In genomic region chr1:160627677-160628289, GRCh38 we compare ENCODE assay signal across 12 cellular contexts. TPM values are rescaled to one million over a fixed set of nuclear protein-coding genes. Genes with fewer than 3 reads are reported as not detected.
DNase-seq lines count a peak whose midpoint lies in the region; ATAC-seq, FAIRE-seq and TF ChIP-seq lines count a peak whose summit lies in the region.
"Not testable (repeated sequence)": the region's sequence is repeated elsewhere in the genome, so short reads cannot be mapped to it uniquely, and the experiment has no call there.
"Had no signal": no experiment of that assay in that cellular context is flagged by ENCODE, and none has a peak within 500 bp of the region (broad histone marks: within the 10 kb centered on the region; RNA-seq: fewer than 3 reads in every experiment).

No MANE protein-coding gene starts in this region.

- ATAC-seq in activated B cell treated with CpG ODN at 0.5 μM for 24 hours (ENCODE audit: low read depth); activated CD8-positive, alpha-beta T cell treated with anti-CD3 and anti-CD28 coated beads, Interleukin-2, amount 10 ng/mL, durations not matched to agents 7 days and 5 days; K562; stimulated activated effector memory CD8-positive, alpha-beta T cell treated with anti-CD3 and anti-CD28 coated beads, Interleukin-12 subunit alpha, Interleukin-12 subunit beta, amount 100 ng/mL, for 72 hours: not testable (repeated sequence)

- H2AFZ ChIP-seq in K562 (ENCODE audit: low read depth, low read length): not testable (repeated sequence)

- peaks cover 96% of the 10 kb centered on the region for H3K4me1 Mint-ChIP-seq in activated B cell treated with CpG ODN at 0.5 μM for 24 hours
- peaks cover 97% of the 10 kb centered on the region for H3K4me1 Mint-ChIP-seq in activated CD8-positive, alpha-beta T cell treated with anti-CD3 and anti-CD28 coated beads, Interleukin-2, amount 10 ng/mL, durations not matched to agents 7 days and 5 days (ENCODE audit: low read depth)
- H3K4me1 Mint-ChIP-seq in activated T-helper 2 cell treated with anti-CD3 and anti-CD28 coated beads, Interferon-gamma antibody, Interleukin-2, Interleukin-4, amounts not matched to agents 10 μg/mL and 5 μg/mL and 100 μg/mL, durations not matched to agents 14 hours and 24 hours and 36 hours (ENCODE audit: low read depth): peaks cover 94% of the 10 kb centered on the region
- H3K4me1 Mint-ChIP-seq in stimulated activated effector memory CD8-positive, alpha-beta T cell treated with anti-CD3 and anti-CD28 coated beads, Interleukin-12 subunit alpha, Interleukin-12 subunit beta, amount 100 ng/mL, for 72 hours: peaks cover 88% of the 10 kb centered on the region

- not testable (repeated sequence) for DNase-seq in activated B cell treated with CpG ODN at 0.5 μM for 24 hours; activated CD8-positive, alpha-beta T cell treated with anti-CD3 and anti-CD28 coated beads, Interleukin-2, amount 10 ng/mL, durations not matched to agents 7 days and 5 days; activated T-helper 2 cell treated with anti-CD3 and anti-CD28 coated beads, Interferon-gamma antibody, Interleukin-2, Interleukin-4, amounts not matched to agents 10 μg/mL and 5 μg/mL and 100 μg/mL, durations not matched to agents 14 hours and 24 hours and 36 hours (ENCODE audit: low spot score); K562 (ENCODE audit: extremely low read depth in 1 of 4, low spot score in 3 of 4)
- peak; percentile 61 for DNase-seq in stimulated activated CD4-positive, alpha-beta T cell treated with anti-CD3 and anti-CD28 coated beads, Interleukin-12 subunit alpha, Interleukin-12 subunit beta, amount 100 ng/mL, for 4 hours
- peak in 1 of 2 donors; percentile 79 for DNase-seq in stimulated activated effector memory CD8-positive, alpha-beta T cell treated with anti-CD3 and anti-CD28 coated beads, Interleukin-12 subunit alpha, Interleukin-12 subunit beta, amount 100 ng/mL, for 72 hours (ENCODE audit: low spot score in 2 of 2)

- CTCF ChIA-PET in activated B cell treated with CpG ODN at 0.5 μM for 24 hours (lab: Charles Lee): interaction anchor here (1.0 to 2.1 kb wide), 3 partner anchors 13 to 47 kb away, joined by 3 to 11 read pairs (median 3); partner anchors contain the start of gene SLAMF1
- CTCF ChIA-PET in activated CD8-positive, alpha-beta T cell treated with anti-CD3 and anti-CD28 coated beads, Interleukin-2, amount 10 ng/mL, durations not matched to agents 7 days and 5 days (lab: Charles Lee): interaction anchor here (0.8 to 7.5 kb wide), 12 partner anchors 9 to 83 kb away, joined by 3 to 76 read pairs (median 5); partner anchors contain the start of gene SLAMF1
- CTCF ChIA-PET in K562 (lab: Yijun Ruan, JAX; ENCODE audit: low intra/inter-chr PET ratio): not testable (repeated sequence)

- POLR2A ChIA-PET in activated B cell treated with CpG ODN at 0.5 μM for 24 hours (lab: Charles Lee): interaction anchor here (0.6 to 10.1 kb wide), 8 partner anchors 8 to 161 kb away, joined by 3 to 60 read pairs (median 4); partner anchors contain the start of gene SLAMF1
- POLR2A ChIA-PET in activated CD8-positive, alpha-beta T cell treated with anti-CD3 and anti-CD28 coated beads, Interleukin-2, amount 10 ng/mL, durations not matched to agents 7 days and 5 days (lab: Charles Lee): interaction anchor here (0.8 to 4.7 kb wide), 12 partner anchors 9 to 129 kb away, joined by 3 to 51 read pairs (median 6); partner anchors contain the start of gene SLAMF1
- POLR2A ChIA-PET in K562 (lab: Yijun Ruan, JAX): interaction anchor here (0.8 to 2.2 kb wide), 2 partner anchors 13 to 15 kb away, joined by 4 to 6 read pairs; no protein-coding TSS in a partner anchor

- not testable (repeated sequence) for BruUV-seq in K562 (replicated peaks; lab: Mats Ljungman, UMichigan)

- not testable (repeated sequence) for TF ChIP-seq CTCF in activated B cell treated with CpG ODN at 0.5 μM for 24 hours (IDR thresholded peaks at IDR 0.05); K562 (IDR thresholded peaks at IDR 0.05 in 2 of 3, conservative IDR thresholded peaks at IDR 0.05 in 1 of 3; ENCODE audit: insufficient read depth in 2 of 3, low read depth in 1 of 3, low read length in 3 of 3)

- H3K27me3 Mint-ChIP-seq in activated B cell treated with CpG ODN at 0.5 μM for 24 hours; activated CD8-positive, alpha-beta T cell treated with anti-CD3 and anti-CD28 coated beads, Interleukin-2, amount 10 ng/mL, durations not matched to agents 7 days and 5 days (ENCODE audit: low read depth); activated T-helper 2 cell treated with anti-CD3 and anti-CD28 coated beads, Interferon-gamma antibody, Interleukin-2, Interleukin-4, amounts not matched to agents 10 μg/mL and 5 μg/mL and 100 μg/mL, durations not matched to agents 14 hours and 24 hours and 36 hours (ENCODE audit: low read depth): not testable (repeated sequence)

- H3K36me3 Mint-ChIP-seq in activated B cell treated with CpG ODN at 0.5 μM for 24 hours (ENCODE audit: low read depth): peaks cover 84% of the 10 kb centered on the region
- peaks cover 89% of the 10 kb centered on the region for H3K36me3 Mint-ChIP-seq in activated CD8-positive, alpha-beta T cell treated with anti-CD3 and anti-CD28 coated beads, Interleukin-2, amount 10 ng/mL, durations not matched to agents 7 days and 5 days (ENCODE audit: low read depth)
- peaks cover 82% of the 10 kb centered on the region for H3K36me3 Mint-ChIP-seq in activated T-helper 2 cell treated with anti-CD3 and anti-CD28 coated beads, Interferon-gamma antibody, Interleukin-2, Interleukin-4, amounts not matched to agents 10 μg/mL and 5 μg/mL and 100 μg/mL, durations not matched to agents 14 hours and 24 hours and 36 hours (ENCODE audit: low read depth)
- peaks cover 100% of the 10 kb centered on the region for H3K36me3 Mint-ChIP-seq in stimulated activated effector memory CD8-positive, alpha-beta T cell treated with anti-CD3 and anti-CD28 coated beads, Interleukin-12 subunit alpha, Interleukin-12 subunit beta, amount 100 ng/mL, for 72 hours

- TF ChIP-seq RAD21 in K562 (CRISPR knock-in tag; conservative IDR thresholded peaks at IDR 0.05 in 1 of 2, IDR thresholded peaks at IDR 0.05 in 1 of 2): not testable (repeated sequence)

- not testable (repeated sequence) for H3K9ac ChIP-seq in BLaER1; K562 (ENCODE audit: insufficient read depth in 1 of 2, low read depth in 2 of 2, low read length in 2 of 2)

- peak overlapping the region; percentile 95 for H3K4me2 ChIP-seq in BLaER1
- not testable (repeated sequence) for H3K4me2 ChIP-seq in K562 (ENCODE audit: insufficient read depth, low read length)

- 85% methylated on average over 4 of the region's 4 CpGs for WGBS in K562 (ENCODE audit: insufficient coverage, low coverage, missing lambda C conversion rate)

- intact Hi-C loops in activated B cell treated with CpG ODN at 0.5 μM for 24 hours (cut with micrococcal nuclease) (loop anchor here (1.0 to 10.0 kb wide), 3 partner anchors 11 to 1613 kb away; partner anchors contain the start of gene SLAMF1), K562 (cut with micrococcal nuclease) (loop anchor here (5.0 to 10.0 kb wide), 2 partner anchors 40 to 137 kb away; no protein-coding TSS in a partner anchor)
- intact Hi-C loops in activated T-helper 2 cell treated with anti-CD3 and anti-CD28 coated beads, Interferon-gamma antibody, Interleukin-2, Interleukin-4, amounts not matched to agents 10 μg/mL and 5 μg/mL and 100 μg/mL, durations not matched to agents 14 hours and 24 hours and 36 hours (cut with micrococcal nuclease): loop anchor here (1.0 to 10.0 kb wide), 8 partner anchors 13 to 703 kb away; partner anchors contain the start of genes NIT1, PFDN2 and TAGLN2

- peaks cover 47% of the 10 kb centered on the region for H3K36me3 ChIP-seq in BLaER1
- not testable (repeated sequence) for H3K36me3 ChIP-seq in K562 (ENCODE audit: control insufficient read depth, insufficient read depth, low read length)

- not testable (repeated sequence) for FAIRE-seq in K562 (lab: Jason Lieb, UNC)

- in situ Hi-C loops in GM18951 (cut with MboI; ENCODE audit: low sequenced_read_pairs, unreplicated experiment); K562 (cut with MboI): not testable (repeated sequence)

- H3K9me3 Mint-ChIP-seq in activated B cell treated with CpG ODN at 0.5 μM for 24 hours; activated CD8-positive, alpha-beta T cell treated with anti-CD3 and anti-CD28 coated beads, Interleukin-2, amount 10 ng/mL, durations not matched to agents 7 days and 5 days (ENCODE audit: insufficient read depth); activated T-helper 2 cell treated with anti-CD3 and anti-CD28 coated beads, Interferon-gamma antibody, Interleukin-2, Interleukin-4, amounts not matched to agents 10 μg/mL and 5 μg/mL and 100 μg/mL, durations not matched to agents 14 hours and 24 hours and 36 hours; stimulated activated effector memory CD8-positive, alpha-beta T cell treated with anti-CD3 and anti-CD28 coated beads, Interleukin-12 subunit alpha, Interleukin-12 subunit beta, amount 100 ng/mL, for 72 hours: not testable (repeated sequence)

- H3K9me3 ChIP-seq in BLaER1; K562 (replicated peaks; ENCODE audit: control insufficient read depth, insufficient read depth, low read depth, low read length): not testable (repeated sequence)

- not testable (repeated sequence) for H3K9me1 ChIP-seq in K562 (ENCODE audit: control insufficient read depth, insufficient read depth, low read length)

- H3K4me3 ChIP-seq in BLaER1, K562: not testable (repeated sequence)

- not testable (repeated sequence) for H3K79me2 ChIP-seq in K562 (ENCODE audit: control insufficient read depth, insufficient read depth, low read length)

- peak overlapping the region; percentile 95 for H3K27ac ChIP-seq in BLaER1
- H3K27ac ChIP-seq in K562 (ENCODE audit: extremely low read depth, low read depth, low read length): not testable (repeated sequence)

- H3K27ac Mint-ChIP-seq in activated B cell treated with CpG ODN at 0.5 μM for 24 hours: peak overlapping the region; percentile 83
- H3K27ac Mint-ChIP-seq in activated CD8-positive, alpha-beta T cell treated with anti-CD3 and anti-CD28 coated beads, Interleukin-2, amount 10 ng/mL, durations not matched to agents 7 days and 5 days: peak overlapping the region; percentile 90
- H3K27ac Mint-ChIP-seq in activated T-helper 2 cell treated with anti-CD3 and anti-CD28 coated beads, Interferon-gamma antibody, Interleukin-2, Interleukin-4, amounts not matched to agents 10 μg/mL and 5 μg/mL and 100 μg/mL, durations not matched to agents 14 hours and 24 hours and 36 hours: peak overlapping the region; percentile 100
- H3K27ac Mint-ChIP-seq in stimulated activated effector memory CD8-positive, alpha-beta T cell treated with anti-CD3 and anti-CD28 coated beads, Interleukin-12 subunit alpha, Interleukin-12 subunit beta, amount 100 ng/mL, for 72 hours: peak overlapping the region; percentile 98

- H3K4me1 ChIP-seq in BLaER1 (peaks cover 95% of the 10 kb centered on the region), K562 (replicated peaks in 1 of 2; ENCODE audit: control insufficient read depth in 2 of 2, insufficient read depth in 2 of 2, low read length in 2 of 2) (peaks cover 15 to 52% of the 10 kb centered on the region in 2 experiments; a peak in 4 of 5 replicates)

- not testable (repeated sequence) for H4K20me1 ChIP-seq in BLaER1; K562 (replicated peaks; ENCODE audit: control insufficient read depth, insufficient read depth, low read length)

- TF ChIP-seq POLR2A in GM18951 (IDR thresholded peaks at IDR 0.05; ENCODE audit: extremely low read depth, insufficient read depth, insufficient read length): peak; percentile 31
- TF ChIP-seq POLR2A in K562 (conservative IDR thresholded peaks at IDR 0.05): not testable (repeated sequence)

- H3K4me3 Mint-ChIP-seq in activated B cell treated with CpG ODN at 0.5 μM for 24 hours: peak overlapping the region; percentile 50
- H3K4me3 Mint-ChIP-seq in activated CD8-positive, alpha-beta T cell treated with anti-CD3 and anti-CD28 coated beads, Interleukin-2, amount 10 ng/mL, durations not matched to agents 7 days and 5 days: peak overlapping the region; percentile 52
- H3K4me3 Mint-ChIP-seq in activated T-helper 2 cell treated with anti-CD3 and anti-CD28 coated beads, Interferon-gamma antibody, Interleukin-2, Interleukin-4, amounts not matched to agents 10 μg/mL and 5 μg/mL and 100 μg/mL, durations not matched to agents 14 hours and 24 hours and 36 hours (ENCODE audit: low read depth): peak overlapping the region; percentile 66
- H3K4me3 Mint-ChIP-seq in stimulated activated effector memory CD8-positive, alpha-beta T cell treated with anti-CD3 and anti-CD28 coated beads, Interleukin-12 subunit alpha, Interleukin-12 subunit beta, amount 100 ng/mL, for 72 hours: peak overlapping the region; percentile 76

- TF ChIP-seq EP300 in K562 (IDR thresholded peaks at IDR 0.05; ENCODE audit: low read length): not testable (repeated sequence)

- H3K27me3 ChIP-seq in BLaER1; K562 (ENCODE audit: control insufficient read depth in 2 of 2, insufficient read depth in 2 of 2, low read length in 2 of 2): not testable (repeated sequence)

RNA-seq across cellular contexts. Expression of gene SLAMF1, which starts 19.1 kb away (rescaled TPM):
- total RNA-seq in activated B cell treated with CpG ODN at 0.5 μM for 24 hours: 85.7 and 91.7 TPM in 2 replicates
- 10 to 100 TPM; 48.5 to 50.1 TPM for total RNA-seq in activated CD8-positive, alpha-beta T cell treated with anti-CD3 and anti-CD28 coated beads, Interleukin-2, amount 10 ng/mL, durations not matched to agents 7 days and 5 days
- 74.6 and 78.8 TPM in 2 replicates for total RNA-seq in activated T-helper 2 cell treated with anti-CD3 and anti-CD28 coated beads, Interferon-gamma antibody, Interleukin-2, Interleukin-4, amounts not matched to agents 10 μg/mL and 5 μg/mL and 100 μg/mL, durations not matched to agents 14 hours and 24 hours and 36 hours
- total RNA-seq in K562 (2011; cell fraction: chromatin; rRNA removed; ENCODE audit: low replicate concordance): not detected in 2 replicates
- not detected in 2 replicates for total RNA-seq in K562 (2011; cell fraction: nucleolus; rRNA removed)
- not detected in 2 replicates for total RNA-seq in K562 (2011; cell fraction: nucleoplasm; rRNA removed)
- total RNA-seq in K562 (2014; rRNA removed): not detected in 2 replicates
- not detected in 2 replicates for total RNA-seq in K562 (2014; rRNA removed; fragmentation: Illumina TruSeq; extraction: Trizol)
- total RNA-seq in K562 (2015; rRNA removed; fragmentation: Illumina TruSeq; extraction: Trizol): 0.04 and 0.15 TPM in 2 replicates
- 0.11 and 0.22 TPM in 2 replicates for total RNA-seq in K562 (2021)
- not detected in 2 replicates for polyA plus RNA-seq in K562 (2011; rRNA removed)
- polyA plus RNA-seq in K562 (2011; cell fraction: cytosol; rRNA removed): not detected in 2 replicates
- not detected in 2 replicates for polyA plus RNA-seq in K562 (2011; cell fraction: nucleus; rRNA removed)
- polyA plus RNA-seq in K562 (2012): 0.10 and 0.66 TPM in 2 replicates
- 0.08 TPM in 1 of 2 replicates, not detected in the other for polyA plus RNA-seq in K562 (2014; fragmentation: Illumina TruSeq; extraction: Trizol)
- under 1 TPM; 0.04 to 0.13 TPM for polyA plus RNA-seq in K562 (2014; fragmentation: Nextera tagmentation; extraction: Ambion mirVana)
- polyA plus RNA-seq in K562 (2014; rRNA removed): 0.17 TPM in 1 of 2 replicates, not detected in the other
- not detected in 2 replicates for polyA minus RNA-seq in K562 (2011; rRNA and poly(A)+ RNA removed)
- polyA minus RNA-seq in K562 (2011; cell fraction: cytosol; rRNA and poly(A)+ RNA removed): not detected in 2 replicates
- not detected in 2 replicates for polyA minus RNA-seq in K562 (2011; cell fraction: nucleus; rRNA and poly(A)+ RNA removed)
- total RNA-seq: foreskin keratinocyte, H4, IMR-90, M059J had no signal
- polyA plus RNA-seq: foreskin keratinocyte, IMR-90 had no signal

RNA-seq across cellular contexts. Expression of gene CD84, which starts 48.5 kb away (rescaled TPM):
- total RNA-seq in activated B cell treated with CpG ODN at 0.5 μM for 24 hours (57.5 and 65.5 TPM in 2 replicates), K562 (2014; rRNA removed) (0.82 and 1.4 TPM in 2 replicates), K562 (2014; rRNA removed; fragmentation: Illumina TruSeq; extraction: Trizol) (2.2 and 2.5 TPM in 2 replicates), K562 (2015; rRNA removed; fragmentation: Illumina TruSeq; extraction: Trizol) (6.8 TPM in 2 replicates), K562 (2021) (1.9 and 2.5 TPM in 2 replicates)
- 10 to 100 TPM; 14.0 to 15.4 TPM for total RNA-seq in activated CD8-positive, alpha-beta T cell treated with anti-CD3 and anti-CD28 coated beads, Interleukin-2, amount 10 ng/mL, durations not matched to agents 7 days and 5 days
- total RNA-seq in activated T-helper 2 cell treated with anti-CD3 and anti-CD28 coated beads, Interferon-gamma antibody, Interleukin-2, Interleukin-4, amounts not matched to agents 10 μg/mL and 5 μg/mL and 100 μg/mL, durations not matched to agents 14 hours and 24 hours and 36 hours: 14.1 and 14.9 TPM in 2 replicates
- 3.9 and 4.7 TPM in 2 replicates for total RNA-seq in K562 (2011; cell fraction: chromatin; rRNA removed; ENCODE audit: low replicate concordance)
- 1.5 and 2.4 TPM in 2 replicates for total RNA-seq in K562 (2011; cell fraction: nucleolus; rRNA removed)
- 2.9 and 3.3 TPM in 2 replicates for total RNA-seq in K562 (2011; cell fraction: nucleoplasm; rRNA removed)
- polyA plus RNA-seq in K562 (2011; rRNA removed) (2.0 and 7.3 TPM in 2 replicates), K562 (2014; fragmentation: Illumina TruSeq; extraction: Trizol) (3.1 and 3.5 TPM in 2 replicates), K562 (2014; fragmentation: Nextera tagmentation; extraction: Ambion mirVana) (1 to 10 TPM; 1.0 to 1.5 TPM), K562 (2014; rRNA removed) (1.6 and 1.8 TPM in 2 replicates)
- 0.37 and 4.0 TPM in 2 replicates for polyA plus RNA-seq in K562 (2011; cell fraction: cytosol; rRNA removed)
- 2.0 and 6.2 TPM in 2 replicates for polyA plus RNA-seq in K562 (2011; cell fraction: nucleus; rRNA removed)
- polyA plus RNA-seq in K562 (2012): 3.1 and 5.8 TPM in 2 replicates
- polyA minus RNA-seq in K562 (2011; rRNA and poly(A)+ RNA removed): 3.3 and 12.3 TPM in 2 replicates
- polyA minus RNA-seq in K562 (2011; cell fraction: cytosol; rRNA and poly(A)+ RNA removed): 0.48 and 1.8 TPM in 2 replicates
- 0.94 and 7.8 TPM in 2 replicates for polyA minus RNA-seq in K562 (2011; cell fraction: nucleus; rRNA and poly(A)+ RNA removed)
- total RNA-seq: foreskin keratinocyte, H4, IMR-90, M059J had no signal
- polyA plus RNA-seq: foreskin keratinocyte, IMR-90 had no signal

Comparison
In these comparisons a context has a peak if more than half of its experiments do, and no peak if none do; other contexts are left out.
1. RNA of gene SLAMF1, which starts 19.1 kb away (total RNA-seq): 85.7 to 91.7 TPM in activated B cell treated with CpG ODN at 0.5 μM for 24 hours, 74.6 to 78.8 TPM in activated T-helper 2 cell treated with anti-CD3 and anti-CD28 coated beads, Interferon-gamma antibody, Interleukin-2, Interleukin-4, amounts not matched to agents 10 μg/mL and 5 μg/mL and 100 μg/mL, durations not matched to agents 14 hours and 24 hours and 36 hours and 48.5 to 50.1 TPM in activated CD8-positive, alpha-beta T cell treated with anti-CD3 and anti-CD28 coated beads, Interleukin-2, amount 10 ng/mL, durations not matched to agents 7 days and 5 days; 0.04 to 0.22 TPM in K562; every median in the first group is over 10 times any median in the second.
2. Peak in every context shown above with its lines, with median percentiles within 50 percentile points of each other: H3K27ac Mint-ChIP-seq and H3K4me3 Mint-ChIP-seq.